33 cellular contexts compared by ENCODE assay signal in genomic region chr1:51631747-51632146, GRCh38. TPM values are rescaled to one million over a fixed set of nuclear protein-coding genes. Genes with fewer than 3 reads are reported as not detected.
DNase-seq lines count a peak whose midpoint lies in the region; ATAC-seq, FAIRE-seq and TF ChIP-seq lines count a peak whose summit lies in the region.
"Had no signal": no experiment of that assay in that cellular context is flagged by ENCODE, and none has a peak within 500 bp of the region (broad histone marks: within the 10 kb centered on the region; RNA-seq: fewer than 3 reads in every experiment).

No MANE protein-coding gene starts in this region.

- H2AK5ac ChIP-seq in trophoblast cell (ENCODE audit: low read length) = no peak overlapping the region

- no peak overlapping the region for H4K91ac ChIP-seq in trophoblast cell (ENCODE audit: low read depth, low read length)

- no peaks in the 10 kb centered on the region for H3K9me2 ChIP-seq in MM.1S (replicated peaks; ENCODE audit: insufficient read depth, low read length)

- POLR2A ChIA-PET in K562 (lab: Yijun Ruan, JAX) = interaction anchor here (0.6 to 2.5 kb wide), 8 partner anchors 9 to 246 kb away, joined by 3 to 27 read pairs (median 3); no protein-coding TSS in a partner anchor

- H3K79me2 ChIP-seq in K562 (ENCODE audit: control insufficient read depth, insufficient read depth, low read length) (peaks cover 79% of the 10 kb centered on the region), trophoblast cell (ENCODE audit: control insufficient read depth, insufficient read depth, low read length, poor library complexity) (peaks cover 17% of the 10 kb centered on the region), MM.1S (ENCODE audit: low read length) (peaks cover 61% of the 10 kb centered on the region)

- H2AFZ ChIP-seq in K562 (ENCODE audit: low read depth, low read length) (no peak overlapping the region), trophoblast cell (ENCODE audit: insufficient read depth, low read length, poor library complexity) (no peak overlapping the region), MM.1S (ENCODE audit: low read length) (no peak overlapping the region)

- 14% methylated on average over 1 of the region's 1 CpG for WGBS in K562 (ENCODE audit: insufficient coverage, low coverage, missing lambda C conversion rate)
- no CpG with 5 or more reads among the region's 1 CpG for WGBS in trophoblast cell (ENCODE audit: extremely low coverage, insufficient coverage, insufficient read length)

- peak; percentile 91 for TF ChIP-seq EP300 in K562 (IDR thresholded peaks at IDR 0.05; ENCODE audit: low read length)

- H3K18ac ChIP-seq in trophoblast cell (ENCODE audit: low read length) = no peak overlapping the region

- no peak overlapping the region for H3K14ac ChIP-seq in trophoblast cell (ENCODE audit: low read length)

- no peaks in the 10 kb centered on the region for H3K9me3 ChIP-seq in K562 (replicated peaks; ENCODE audit: control insufficient read depth, insufficient read depth, low read depth, low read length)
- no peaks in the 10 kb centered on the region for H3K9me3 ChIP-seq in trophoblast cell (ENCODE audit: insufficient read depth, low read depth, low read length)
- no peaks in the 10 kb centered on the region for H3K9me3 ChIP-seq in gastrocnemius medialis
- no peaks in the 10 kb centered on the region for H3K9me3 ChIP-seq in MM.1S (replicated peaks; ENCODE audit: insufficient read depth, low read length)
- H3K9me3 ChIP-seq: A549; BE2C; BLaER1; BLaER1 treated with 17β-estradiol and CSF1 and Interleukin-3, amounts not matched to agents 10 nM and 100 nM; Caco-2 had no signal

- H2BK12ac ChIP-seq in trophoblast cell (ENCODE audit: low read length) = no peak overlapping the region

- H3K9ac ChIP-seq in K562 (ENCODE audit: insufficient read depth in 1 of 2, low read depth in 2 of 2, low read length in 2 of 2) = no peak overlapping the region
- no peak overlapping the region for H3K9ac ChIP-seq in trophoblast cell (ENCODE audit: low read length)
- H3K9ac ChIP-seq in MM.1S (ENCODE audit: low read length) = no peak overlapping the region
- H3K9ac ChIP-seq: BLaER1; BLaER1 treated with 17β-estradiol and CSF1 and Interleukin-3, amounts not matched to agents 10 nM and 100 nM had no signal

- H3K27ac ChIP-seq in K562 (ENCODE audit: extremely low read depth, low read depth, low read length) = peak overlapping the region; percentile 38; the same call in 1 of the 3 replicates
- H3K27ac ChIP-seq in trophoblast cell (ENCODE audit: low read depth, low read length) = no peak overlapping the region
- H3K27ac ChIP-seq in gastrocnemius medialis = peak overlapping the region; percentile 94 to 99 (median 99)
- H3K27ac ChIP-seq in MM.1S (ENCODE audit: low read length) = no peak overlapping the region
- H3K27ac ChIP-seq: 22Rv1; A549; BLaER1; BLaER1 treated with 17β-estradiol and CSF1 and Interleukin-3, amounts not matched to agents 10 nM and 100 nM; C4-2B had no signal

- no peak for TF ChIP-seq RAD21 in K562 (CRISPR knock-in tag; conservative IDR thresholded peaks at IDR 0.05 in 1 of 2, IDR thresholded peaks at IDR 0.05 in 1 of 2)

- H3K36me3 ChIP-seq in K562 (ENCODE audit: control insufficient read depth, insufficient read depth, low read length) (no peaks in the 10 kb centered on the region), trophoblast cell (ENCODE audit: control insufficient read depth in 1 of 2, insufficient read depth in 2 of 2, low read length in 2 of 2) (peaks cover 0 to 3% of the 10 kb centered on the region in 2 experiments), gastrocnemius medialis (no peaks in the 10 kb centered on the region), MM.1S (replicated peaks; ENCODE audit: insufficient read depth, low read length) (no peaks in the 10 kb centered on the region)
- H3K36me3 ChIP-seq: BE2C had no signal

- H4K8ac ChIP-seq in trophoblast cell (ENCODE audit: low read depth, low read length) = no peak overlapping the region

- H3K23ac ChIP-seq in trophoblast cell (ENCODE audit: low read length) = no peak overlapping the region

- no peak overlapping the region for H2BK5ac ChIP-seq in trophoblast cell (ENCODE audit: low read depth, low read length, poor library complexity)

- CTCF ChIA-PET in K562 (lab: Yijun Ruan, JAX; ENCODE audit: low intra/inter-chr PET ratio) = no interaction called here

- in situ Hi-C loops in K562 (cut with MboI) = no loop called here
- in situ Hi-C loops in gastrocnemius medialis (cut with MboI; ENCODE audit: low sequenced_read_pairs in 4 of 4) = loop anchor here in 2 of 4 donors (25.0 kb wide), 1 partner anchor 131 kb away; no protein-coding TSS in a partner anchor

- H3K4ac ChIP-seq in trophoblast cell (ENCODE audit: low read depth, low read length) = peak overlapping the region; percentile 98

- H3K4me2 ChIP-seq in K562 (ENCODE audit: insufficient read depth, low read length) = peak overlapping the region; percentile 34; the same call in 1 of the 2 replicates
- no peak overlapping the region for H3K4me2 ChIP-seq in trophoblast cell (ENCODE audit: low read length)
- H3K4me2 ChIP-seq in MM.1S (ENCODE audit: low read depth, low read length) = no peak overlapping the region
- H3K4me2 ChIP-seq: A549; BLaER1; BLaER1 treated with 17β-estradiol and CSF1 and Interleukin-3, amounts not matched to agents 10 nM and 100 nM had no signal

- DNase-seq in K562 (ENCODE audit: extremely low read depth in 1 of 4, low spot score in 3 of 4) (peak; percentile 52 to 83 (median 67)), trophoblast cell (no peak), gastrocnemius medialis (no peak), MM.1S (no peak)
- DNase-seq in activated CD8-positive, alpha-beta memory T cell treated with anti-CD3 and anti-CD28 coated beads for 24 hours = no peak
- DNase-seq: 8988T; ACHN; AML-193; BE2C; C1 segment of cervical spinal cord; Caco-2; Calu3; CD4-positive, alpha-beta memory T cell; CD4-positive, alpha-beta T cell; CD4-positive, CD25-positive, alpha-beta regulatory T cell; CD8-positive, alpha-beta memory T cell; CD8-positive, alpha-beta T cell; COR-L47; DMS 273 treated with DMSO at 0.1 percent for 48 hours; DMS153; DMS53; DMS79; DMS79 treated with DMSO at 0.1 percent for 48 hours; DND-41; EL had no signal

- no TSS peak for BruUV-seq in K562 (replicated peaks; lab: Mats Ljungman, UMichigan)

- no peak for TF ChIP-seq CTCF in K562 (IDR thresholded peaks at IDR 0.05 in 2 of 3, conservative IDR thresholded peaks at IDR 0.05 in 1 of 3; ENCODE audit: insufficient read depth in 2 of 3, low read depth in 1 of 3, low read length in 3 of 3)
- TF ChIP-seq CTCF in gastrocnemius medialis (IDR thresholded peaks at IDR 0.05 in 4 of 5, conservative IDR thresholded peaks at IDR 0.05 in 1 of 5) = no peak
- TF ChIP-seq CTCF in MM.1S (IDR thresholded peaks at IDR 0.05; ENCODE audit: low read length) = no peak

- no peaks in the 10 kb centered on the region for H3K27me3 ChIP-seq in K562 (ENCODE audit: control insufficient read depth in 2 of 2, insufficient read depth in 2 of 2, low read length in 2 of 2)
- H3K27me3 ChIP-seq in trophoblast cell (ENCODE audit: insufficient read depth, low read length) = no peaks in the 10 kb centered on the region
- no peaks in the 10 kb centered on the region for H3K27me3 ChIP-seq in gastrocnemius medialis
- H3K27me3 ChIP-seq in MM.1S (replicated peaks; ENCODE audit: insufficient read depth, low read length) = no peaks in the 10 kb centered on the region
- H3K27me3 ChIP-seq: BE2C; BLaER1; BLaER1 treated with 17β-estradiol and CSF1 and Interleukin-3, amounts not matched to agents 10 nM and 100 nM had no signal

- no peaks in the 10 kb centered on the region; the same call in 1 of the 2 replicates for H3F3A ChIP-seq in MM.1S (ENCODE audit: insufficient read depth, low read length)

- TF ChIP-seq POLR2A in K562 (conservative IDR thresholded peaks at IDR 0.05) (no peak), gastrocnemius medialis (IDR thresholded peaks at IDR 0.05) (no peak)

- H3K4me1 ChIP-seq in K562 (replicated peaks in 1 of 2; ENCODE audit: control insufficient read depth in 2 of 2, insufficient read depth in 2 of 2, low read length in 2 of 2) (peaks cover 15 to 33% of the 10 kb centered on the region in 2 experiments; a peak in 4 of 5 replicates), trophoblast cell (ENCODE audit: control insufficient read depth in 1 of 2, insufficient read depth in 2 of 2, low read length in 2 of 2) (peaks cover 9 to 18% of the 10 kb centered on the region in 2 experiments), gastrocnemius medialis (peaks cover 70 to 88% of the 10 kb centered on the region in 2 donors), MM.1S (ENCODE audit: low read length) (peaks cover 15% of the 10 kb centered on the region)
- H3K4me1 ChIP-seq: BE2C had no signal

- H4K20me1 ChIP-seq in K562 (replicated peaks; ENCODE audit: control insufficient read depth, insufficient read depth, low read length) (no peaks in the 10 kb centered on the region; the same call in 1 of the 2 replicates), MM.1S (ENCODE audit: insufficient read depth, low read length) (no peaks in the 10 kb centered on the region)

- H4K12ac ChIP-seq in trophoblast cell (ENCODE audit: low read depth, low read length) = no peak overlapping the region

- no peak overlapping the region for H2BK120ac ChIP-seq in trophoblast cell (ENCODE audit: insufficient read depth, low read length, poor library complexity)

- ATAC-seq in K562 = peak; percentile 37
- no peak for ATAC-seq in gastrocnemius medialis
- ATAC-seq in SK-N-SH treated with all-trans-retinoic acid at 6 μM for 48 hours = no peak
- ATAC-seq: A549; CD8-positive, alpha-beta T cell had no signal

- H3K79me1 ChIP-seq in trophoblast cell (ENCODE audit: low read length) = peaks cover 13% of the 10 kb centered on the region

- intact Hi-C loops in K562 (cut with micrococcal nuclease) = no loop called here
- intact Hi-C loops in gastrocnemius medialis (cut with DNase I; ENCODE audit: low total_unique reads) = no loop called here

- no peaks in the 10 kb centered on the region for H3K9me1 ChIP-seq in K562 (ENCODE audit: control insufficient read depth, insufficient read depth, low read length)

- H3K4me3 ChIP-seq in K562 (no peak overlapping the region), trophoblast cell (ENCODE audit: low read depth, low read length) (no peak overlapping the region), gastrocnemius medialis (no peak overlapping the region), MM.1S (ENCODE audit: low read length) (no peak overlapping the region)
- H3K4me3 ChIP-seq: A549; BLaER1; BLaER1 treated with 17β-estradiol and CSF1 and Interleukin-3, amounts not matched to agents 10 nM and 100 nM had no signal

- FAIRE-seq in K562 (lab: Jason Lieb, UNC) = peak; percentile 75
- FAIRE-seq: A204.1, A549, D721Med had no signal

RNA-seq across cellular contexts. Expression of gene OSBPL9, which starts 14.9 kb away (rescaled TPM):
- total RNA-seq in K562 (2011; cell fraction: chromatin; rRNA removed; ENCODE audit: low replicate concordance) = 130 and 303 TPM in 2 replicates
- 63.4 and 95.5 TPM in 2 replicates for total RNA-seq in K562 (2011; cell fraction: nucleolus; rRNA removed)
- total RNA-seq in K562 (2011; cell fraction: nucleoplasm; rRNA removed) = 155 and 245 TPM in 2 replicates
- total RNA-seq in K562 (2014; rRNA removed) (170 and 185 TPM in 2 replicates), K562 (2014; rRNA removed; fragmentation: Illumina TruSeq; extraction: Trizol) (210 and 239 TPM in 2 replicates), K562 (2015; rRNA removed; fragmentation: Illumina TruSeq; extraction: Trizol) (209 and 211 TPM in 2 replicates), K562 (2021) (131 and 136 TPM in 2 replicates), gastrocnemius medialis (100 to 1,000 TPM in 3 of 4 donors, 10 to 100 TPM in 1; 65.8 to 206 (median 136) TPM)
- polyA plus RNA-seq in K562 (2011; rRNA removed) (194 and 219 TPM in 2 replicates), K562 (2014; fragmentation: Illumina TruSeq; extraction: Trizol) (209 and 217 TPM in 2 replicates), K562 (2014; fragmentation: Nextera tagmentation; extraction: Ambion mirVana) (10 to 100 TPM; 43.9 to 66.2 TPM), K562 (2014; rRNA removed) (140 and 148 TPM in 2 replicates)
- polyA plus RNA-seq in K562 (2011; cell fraction: cytosol; rRNA removed) = 158 and 177 TPM in 2 replicates
- polyA plus RNA-seq in K562 (2011; cell fraction: nucleus; rRNA removed) = 148 and 218 TPM in 2 replicates
- 109 and 119 TPM in 2 replicates for polyA plus RNA-seq in K562 (2012)
- 239 and 277 TPM in 2 replicates for polyA minus RNA-seq in K562 (2011; rRNA and poly(A)+ RNA removed)
- 116 and 142 TPM in 2 replicates for polyA minus RNA-seq in K562 (2011; cell fraction: cytosol; rRNA and poly(A)+ RNA removed)
- polyA minus RNA-seq in K562 (2011; cell fraction: nucleus; rRNA and poly(A)+ RNA removed) = 109 and 204 TPM in 2 replicates
- polyA plus RNA-seq in trophoblast cell (2013) = 187 and 189 TPM in 2 replicates

Comparison
In these comparisons a context has a peak if more than half of its experiments do, and no peak if none do; other contexts are left out.
1. DNase-seq: peak in K562 (4 of 4); none in trophoblast cell (0 of 2), gastrocnemius medialis (0 of 2), activated CD8-positive, alpha-beta memory T cell treated with anti-CD3 and anti-CD28 coated beads for 24 hours (single experiment) and MM.1S (single experiment).
2. H3K27ac ChIP-seq: peak in K562 (single experiment) and gastrocnemius medialis (4 of 4); none in trophoblast cell (single experiment) and MM.1S (single experiment).